Comparison of ENCODE assay signal across 1 cellular context in the genomic region with DNA sequence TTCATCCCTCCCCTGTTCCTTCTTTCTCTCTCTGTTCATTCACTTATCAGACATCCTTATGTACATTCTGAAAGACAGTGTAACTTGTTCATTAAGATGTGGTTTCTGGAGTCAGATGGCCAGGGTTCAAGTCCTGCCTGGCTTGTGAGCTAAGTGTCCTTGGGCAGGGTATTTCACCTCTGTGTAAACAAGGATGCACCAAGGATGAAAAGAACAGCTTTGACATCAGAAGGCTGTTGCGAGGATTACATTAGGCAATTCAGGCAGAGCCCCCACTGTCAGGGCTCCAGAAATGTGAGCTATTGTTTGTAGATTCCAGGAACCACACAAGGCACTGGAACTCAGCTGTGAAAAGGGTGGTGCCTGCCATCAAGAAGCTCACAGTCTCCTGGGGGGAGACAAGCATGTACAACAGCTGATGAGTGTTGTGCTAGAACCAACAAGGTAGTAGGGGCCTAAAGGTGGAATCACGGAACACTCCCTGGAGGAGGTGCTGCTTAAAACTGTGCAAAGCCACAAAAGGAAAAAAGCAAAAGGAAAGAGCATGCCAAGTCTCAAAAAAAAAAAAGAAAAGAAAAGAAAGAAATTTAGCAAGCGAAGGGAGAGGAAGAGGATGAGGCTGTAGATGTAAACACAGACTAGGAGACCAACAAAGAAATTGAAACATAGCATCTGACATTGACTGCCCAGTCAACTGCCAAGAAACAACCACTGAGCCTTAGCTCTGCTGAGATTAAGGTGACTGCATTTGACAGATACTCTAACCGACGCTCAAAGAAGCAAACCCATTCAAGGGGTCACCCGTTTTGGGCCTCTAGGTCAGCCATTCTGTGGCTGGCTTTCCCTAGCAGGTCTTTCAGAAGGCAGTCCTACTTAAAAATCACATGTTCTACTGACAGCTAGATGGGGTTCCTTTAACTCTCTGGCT.
A peak's percentile ranks its signal among the peaks of the same experiment; 100 is the strongest.
TF ChIP-seq lines count a peak whose summit lies in the region.

No MANE protein-coding gene starts in this region.

TF ChIP-seq in IMR-90, 13 proteins besides CTCF, POLR2A, EP300 and RAD21:
- peak; percentile 29; the same call in 1 of the 2 replicates for TF ChIP-seq MAZ (IDR thresholded peaks at IDR 0.05; ENCODE audit: borderline replicate concordance, low read depth, low read length)
- peak; percentile 72 for TF ChIP-seq CEBPB (IDR thresholded peaks at IDR 0.05; ENCODE audit: low read depth, low read length)
- TF ChIP-seq MXI1 (IDR thresholded peaks at IDR 0.05; ENCODE audit: borderline replicate concordance, low read depth, low read length) = no peak
